Comparison of ENCODE assay signal across 1 cellular context in the genomic region with DNA sequence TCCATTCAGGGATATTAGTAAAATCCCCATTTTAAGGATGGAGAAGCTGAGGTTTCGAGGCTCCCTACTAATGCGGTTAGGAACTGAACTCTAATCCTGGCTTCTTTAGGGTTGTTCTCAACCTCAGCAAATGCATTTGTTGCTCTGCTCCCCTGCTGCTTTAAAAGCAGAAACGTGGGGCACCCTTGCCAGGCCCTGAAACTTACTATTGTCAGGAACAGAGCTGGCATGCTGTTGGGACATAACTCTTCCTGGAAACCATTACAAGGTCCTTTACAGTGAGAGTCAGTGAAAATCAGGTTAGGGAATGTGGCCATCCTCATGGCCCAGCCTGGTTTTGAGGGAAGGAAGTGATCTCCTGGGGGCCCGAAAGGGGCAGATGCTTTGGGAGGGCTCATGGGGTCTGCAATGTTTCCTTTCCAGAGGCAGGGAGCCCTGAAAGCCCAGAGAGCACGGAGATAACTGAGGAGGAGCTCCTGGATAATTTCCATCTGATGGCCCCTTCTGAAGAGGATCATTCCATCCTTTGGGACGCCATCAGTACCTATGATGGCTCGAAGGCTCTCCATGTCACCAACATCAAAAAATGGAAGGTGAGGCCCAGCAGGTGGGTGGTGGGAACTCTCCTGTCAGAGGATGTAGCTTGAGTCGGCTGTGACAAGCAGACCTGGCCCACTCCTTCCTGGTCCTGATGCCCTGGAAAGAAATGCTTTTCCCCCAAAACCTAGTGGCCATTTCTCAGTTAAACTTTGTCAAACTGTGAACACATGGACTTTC.
TF ChIP-seq lines count a peak whose summit lies in the region.

No MANE protein-coding gene starts in this region.

TF ChIP-seq in HepG2, 621 proteins besides CTCF, POLR2A, EP300 and RAD21 (continued from another document):
- TF ChIP-seq, protein P1, sequence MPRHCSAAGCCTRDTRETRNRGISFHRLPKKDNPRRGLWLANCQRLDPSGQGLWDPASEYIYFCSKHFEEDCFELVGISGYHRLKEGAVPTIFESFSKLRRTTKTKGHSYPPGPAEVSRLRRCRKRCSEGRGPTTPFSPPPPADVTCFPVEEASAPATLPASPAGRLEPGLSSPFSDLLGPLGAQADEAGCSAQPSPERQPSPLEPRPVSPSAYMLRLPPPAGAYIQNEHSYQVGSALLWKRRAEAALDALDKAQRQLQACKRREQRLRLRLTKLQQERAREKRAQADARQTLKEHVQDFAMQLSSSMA (CRISPR knock-in tag; IDR thresholded peaks at IDR 0.05): no peak
- TF ChIP-seq AHR (CRISPR knock-in tag; IDR thresholded peaks at IDR 0.05): no peak
TF ChIP-seq in HepG2: peak in this region for 143.
